17 cellular contexts compared by ENCODE assay signal in genomic region chr14:75435473-75435872, GRCh38. TPM values are rescaled to one million over a fixed set of nuclear protein-coding genes. Genes with fewer than 3 reads are reported as not detected.
DNase-seq lines count a peak whose midpoint lies in the region; ATAC-seq and TF ChIP-seq lines count a peak whose summit lies in the region.
"Had no signal": no experiment of that assay in that cellular context is flagged by ENCODE, and none has a peak within 500 bp of the region (broad histone marks: within the 10 kb centered on the region; RNA-seq: fewer than 3 reads in every experiment).

No MANE protein-coding gene starts in this region.

- H3K27me3 Mint-ChIP-seq in T-helper 1 cell treated with Interleukin-12 subunit alpha and Interleukin-12 subunit beta and Interleukin-4 antibody, amounts not matched to agents 30 μg/mL and 1 μg/mL, for 36 hours (ENCODE audit: low read depth), result no peaks in the 10 kb centered on the region
- no peaks in the 10 kb centered on the region for H3K27me3 Mint-ChIP-seq in activated CD8-positive, alpha-beta T cell treated with anti-CD3 and anti-CD28 coated beads for 36 hours

- WGBS in spleen, 5 donors, result 44 to 65% (median 49%) methylated on average over 6 of the region's 6 CpGs
- 80 to 90% methylated on average over 6 of the region's 6 CpGs for WGBS in upper lobe of left lung, 2 donors

- CTCF ChIA-PET in activated CD8-positive, alpha-beta T cell treated with anti-CD3 and anti-CD28 coated beads for 36 hours (lab: Charles Lee), result interaction anchor here (1.1 kb wide), 1 partner anchor 12 kb away, joined by 3 read pairs; no protein-coding TSS in a partner anchor

- H3K4me1 ChIP-seq in spleen (peaks cover 26 to 100% (median 82%) of the 10 kb centered on the region in 6 donors), upper lobe of left lung (peaks cover 44 to 70% (median 51%) of the 10 kb centered on the region in 4 donors)

- no peak for TF ChIP-seq CTCF in activated CD8-positive, alpha-beta T cell treated with anti-CD3 and anti-CD28 coated beads for 36 hours (IDR thresholded peaks at IDR 0.05)
- TF ChIP-seq CTCF in spleen (IDR thresholded peaks at IDR 0.05 in 8 of 11, conservative IDR thresholded peaks at IDR 0.05 in 3 of 11), result no peak
- TF ChIP-seq CTCF in upper lobe of left lung (IDR thresholded peaks at IDR 0.05), result no peak

- no peak for TF ChIP-seq POLR2A in spleen (IDR thresholded peaks at IDR 0.05)
- TF ChIP-seq POLR2A in upper lobe of left lung (IDR thresholded peaks at IDR 0.05), result no peak

- DNase-seq in T-helper 1 cell (no peak), spleen (no peak), NK-92 (lab: John Stamatoyannopoulos, UW; ENCODE audit: unreplicated experiment) (no peak), NCI-H2196 (lab: John Stamatoyannopoulos, UW; ENCODE audit: unreplicated experiment) (no peak), upper lobe of left lung (no peak)
- DNase-seq in activated CD8-positive, alpha-beta T cell treated with anti-CD3 and anti-CD28 coated beads for 36 hours, result peak; percentile 15
- DNase-seq: 8988T; DMS53; NCI-H1436; pancreas; SHP77; stimulated activated CD4-positive, alpha-beta T cell treated with anti-CD3 and anti-CD28 coated beads, Interleukin-4, amount 100 ng/mL, for 1 hour; T-helper 9 cell had no signal

- intact Hi-C loops in activated CD8-positive, alpha-beta T cell treated with anti-CD3 and anti-CD28 coated beads for 36 hours (cut with micrococcal nuclease), result no loop called here
- intact Hi-C loops in spleen (cut with DNase I; ENCODE audit: low total_unique reads), result no loop called here

- POLR2A ChIA-PET in activated CD8-positive, alpha-beta T cell treated with anti-CD3 and anti-CD28 coated beads for 36 hours (lab: Charles Lee), result no interaction called here

- H3K36me3 ChIP-seq in KOPT-K1 (ENCODE audit: insufficient read depth, low read length) (no peaks in the 10 kb centered on the region), spleen (peaks cover 0 to 95% (median 29%) of the 10 kb centered on the region in 6 donors), upper lobe of left lung (peaks cover 5 to 86% (median 53%) of the 10 kb centered on the region in 4 donors)

- H3K36me3 Mint-ChIP-seq in T-helper 1 cell treated with Interleukin-12 subunit alpha and Interleukin-12 subunit beta and Interleukin-4 antibody, amounts not matched to agents 30 μg/mL and 1 μg/mL, for 36 hours (ENCODE audit: low read depth), result peaks cover 9% of the 10 kb centered on the region
- H3K36me3 Mint-ChIP-seq in activated CD8-positive, alpha-beta T cell treated with anti-CD3 and anti-CD28 coated beads for 36 hours (ENCODE audit: low read depth), result no peaks in the 10 kb centered on the region
- H3K36me3 Mint-ChIP-seq: CD4-positive, CD25-positive, alpha-beta regulatory T cell had no signal

- peak overlapping the region; percentile 52 for H3K27ac ChIP-seq in KOPT-K1 (ENCODE audit: low read depth, low read length, poor library complexity, severe bottlenecking)
- H3K27ac ChIP-seq in spleen, result peak overlapping the region; percentile 11 to 84 (median 60)
- no peak overlapping the region for H3K27ac ChIP-seq in upper lobe of left lung
- H3K27ac ChIP-seq: pancreas, tibial nerve had no signal

- H3K9me3 Mint-ChIP-seq in T-helper 1 cell treated with Interleukin-12 subunit alpha and Interleukin-12 subunit beta and Interleukin-4 antibody, amounts not matched to agents 30 μg/mL and 1 μg/mL, for 36 hours, result no peaks in the 10 kb centered on the region
- H3K9me3 Mint-ChIP-seq in activated CD8-positive, alpha-beta T cell treated with anti-CD3 and anti-CD28 coated beads for 36 hours, result no peaks in the 10 kb centered on the region

- H3K4me3 ChIP-seq in spleen, result peak overlapping the region in 1 of 8 donors; percentile 22
- H3K4me3 ChIP-seq in upper lobe of left lung, result no peak overlapping the region
- H3K4me3 ChIP-seq: pancreas, tibial nerve had no signal

- ATAC-seq in activated CD8-positive, alpha-beta T cell treated with anti-CD3 and anti-CD28 coated beads for 36 hours, result peak; percentile 75
- ATAC-seq in upper lobe of left lung (ENCODE audit: low FRiP score in 2 of 2), result no peak
- ATAC-seq: pancreas had no signal

- H3K27me3 ChIP-seq in spleen (replicated peaks in 1 of 7), result no peaks in the 10 kb centered on the region
- H3K27me3 ChIP-seq in upper lobe of left lung, result no peaks in the 10 kb centered on the region
- H3K27me3 ChIP-seq: pancreas, tibial nerve had no signal

- TF ChIP-seq EP300 in upper lobe of left lung (IDR thresholded peaks at IDR 0.05), result no peak

- peaks cover 19% of the 10 kb centered on the region for H3K4me1 Mint-ChIP-seq in T-helper 1 cell treated with Interleukin-12 subunit alpha and Interleukin-12 subunit beta and Interleukin-4 antibody, amounts not matched to agents 30 μg/mL and 1 μg/mL, for 36 hours (ENCODE audit: low read depth)
- peaks cover 11% of the 10 kb centered on the region for H3K4me1 Mint-ChIP-seq in activated CD8-positive, alpha-beta T cell treated with anti-CD3 and anti-CD28 coated beads for 36 hours (ENCODE audit: low read depth)

- peak overlapping the region; percentile 25 for H3K4me3 Mint-ChIP-seq in T-helper 1 cell treated with Interleukin-12 subunit alpha and Interleukin-12 subunit beta and Interleukin-4 antibody, amounts not matched to agents 30 μg/mL and 1 μg/mL, for 36 hours
- no peak overlapping the region for H3K4me3 Mint-ChIP-seq in activated CD8-positive, alpha-beta T cell treated with anti-CD3 and anti-CD28 coated beads for 36 hours
- H3K4me3 Mint-ChIP-seq: CD4-positive, CD25-positive, alpha-beta regulatory T cell had no signal

- H3K9me3 ChIP-seq in KOPT-K1 (ENCODE audit: insufficient read depth, low read length, poor library complexity, severe bottlenecking) (no peaks in the 10 kb centered on the region), spleen (no peaks in the 10 kb centered on the region), upper lobe of left lung (no peaks in the 10 kb centered on the region)
- H3K9me3 ChIP-seq: pancreas, tibial nerve had no signal

- H3K27ac Mint-ChIP-seq in T-helper 1 cell treated with Interleukin-12 subunit alpha and Interleukin-12 subunit beta and Interleukin-4 antibody, amounts not matched to agents 30 μg/mL and 1 μg/mL, for 36 hours, result peak overlapping the region; percentile 74
- peak overlapping the region; percentile 25 for H3K27ac Mint-ChIP-seq in activated CD8-positive, alpha-beta T cell treated with anti-CD3 and anti-CD28 coated beads for 36 hours
- H3K27ac Mint-ChIP-seq: CD4-positive, CD25-positive, alpha-beta regulatory T cell had no signal

RNA-seq across cellular contexts. Expression of gene JDP2, which starts 7.7 kb away (rescaled TPM):
- total RNA-seq in activated CD8-positive, alpha-beta T cell treated with anti-CD3 and anti-CD28 coated beads for 36 hours, result 1 to 10 TPM; 1.3 to 1.4 TPM
- 100 to 1,000 TPM in 4 of 7 donors, 10 to 100 TPM in 3; 52.6 to 144 (median 123) TPM for total RNA-seq in spleen
- 10 to 100 TPM; 18.2 to 89.1 (median 32.2) TPM for polyA plus RNA-seq in spleen
- 100 to 1,000 TPM in 3 of 6 donors, 10 to 100 TPM in 3; 60.5 to 150 (median 110) TPM for total RNA-seq in upper lobe of left lung

Comparison
In these comparisons a context has a peak if more than half of its experiments do, and no peak if none do; other contexts are left out.
1. H3K27ac ChIP-seq: peak in KOPT-K1 (single experiment) and spleen (8 of 8); none in upper lobe of left lung (0 of 4).
2. RNA of gene JDP2, which starts 7.7 kb away (total RNA-seq): 60.5 to 150 TPM in upper lobe of left lung and 52.6 to 144 TPM in spleen; 1.3 to 1.4 TPM in activated CD8-positive, alpha-beta T cell treated with anti-CD3 and anti-CD28 coated beads for 36 hours; every median in the first group is over 10 times any median in the second.